9 cellular contexts compared by ENCODE assay signal in the genomic region with DNA sequence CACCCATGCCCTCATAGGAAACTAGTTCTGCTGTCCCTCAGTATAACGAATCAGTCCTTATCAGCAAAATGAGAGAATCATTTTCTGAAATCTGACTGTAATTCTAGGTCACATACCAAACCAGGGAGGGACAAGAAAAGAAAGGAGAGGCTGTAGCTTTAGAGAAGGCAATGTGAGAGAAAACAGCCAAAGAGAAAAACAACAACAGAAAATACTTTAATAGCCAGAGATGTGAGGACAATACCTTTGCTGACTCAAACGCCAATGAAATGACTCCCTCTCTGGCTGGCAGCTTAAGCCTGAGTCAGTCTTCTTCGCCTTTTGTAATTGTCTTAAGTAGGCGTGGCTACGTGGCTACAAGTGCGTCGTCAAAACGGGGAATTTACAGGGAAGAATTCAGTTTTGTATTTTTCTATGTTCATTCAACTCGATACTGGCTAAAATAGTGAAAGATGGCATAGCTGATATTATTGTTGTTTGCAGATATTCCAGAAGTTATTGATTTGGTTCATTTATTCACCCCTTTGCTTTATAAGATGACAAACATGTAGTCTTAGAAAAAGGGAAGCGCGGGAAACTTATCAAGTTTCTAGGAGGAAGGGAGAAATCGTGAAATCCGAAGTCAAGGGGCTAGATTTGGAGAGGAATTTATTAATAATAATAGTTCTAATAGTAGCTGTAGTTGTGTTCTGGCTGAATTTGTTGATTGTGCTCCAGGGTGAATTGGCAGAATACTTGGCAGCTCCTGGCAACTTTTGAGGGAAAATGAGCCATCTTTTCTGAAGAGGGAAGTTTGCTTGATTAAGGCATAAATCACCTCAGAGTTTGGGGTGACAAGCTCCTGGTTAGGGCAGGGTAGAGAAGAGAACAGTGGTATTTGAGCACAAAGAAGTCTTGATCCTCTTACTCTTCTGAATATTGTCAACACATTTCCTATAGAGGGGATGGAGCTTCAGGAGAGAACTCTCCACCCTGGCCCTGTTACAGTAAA. TPM values are rescaled to one million over a fixed set of nuclear protein-coding genes. Genes with fewer than 3 reads are reported as not detected.
A peak's percentile ranks its signal among the peaks of the same experiment; 100 is the strongest.
DNase-seq lines count a peak whose midpoint lies in the region; ATAC-seq and TF ChIP-seq lines count a peak whose summit lies in the region.
"Had no signal": no experiment of that assay in that cellular context is flagged by ENCODE, and none has a peak within 500 bp of the region (broad histone marks: within the 10 kb centered on the region; RNA-seq: fewer than 3 reads in every experiment).

A gene with protein sequence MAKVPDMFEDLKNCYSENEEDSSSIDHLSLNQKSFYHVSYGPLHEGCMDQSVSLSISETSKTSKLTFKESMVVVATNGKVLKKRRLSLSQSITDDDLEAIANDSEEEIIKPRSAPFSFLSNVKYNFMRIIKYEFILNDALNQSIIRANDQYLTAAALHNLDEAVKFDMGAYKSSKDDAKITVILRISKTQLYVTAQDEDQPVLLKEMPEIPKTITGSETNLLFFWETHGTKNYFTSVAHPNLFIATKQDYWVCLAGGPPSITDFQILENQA (minus strand): TSS at position 295 of the 991 bp plus-strand sequence. CDS start 723 bp downstream, outside the sequence.

- H3K27me3 ChIP-seq in SJSA1 (replicated peaks) (no peaks in the 10 kb centered on the region), foreskin keratinocyte (no peaks in the 10 kb centered on the region), Caco-2 (replicated peaks; ENCODE audit: control insufficient read depth, insufficient read depth, low read length) (no peaks in the 10 kb centered on the region)

- no peaks in the 10 kb centered on the region for H3K9me3 Mint-ChIP-seq in activated naive CD4-positive, alpha-beta T cell treated with anti-CD3 and anti-CD28 coated beads for 36 hours
- no peaks in the 10 kb centered on the region for H3K9me3 Mint-ChIP-seq in activated naive CD4-positive, alpha-beta T cell treated with anti-CD3 and anti-CD28 coated beads, Interleukin-2, amount 10 ng/mL, durations not matched to agents 7 days and 5 days
- H3K9me3 Mint-ChIP-seq in type B pancreatic cell (no peaks in the 10 kb centered on the region), Caco-2 (ENCODE audit: unreplicated experiment) (no peaks in the 10 kb centered on the region)

- DNase-seq in activated naive CD4-positive, alpha-beta T cell treated with anti-CD3 and anti-CD28 coated beads for 36 hours, result peak; percentile 38
- no peak for DNase-seq in activated naive CD4-positive, alpha-beta T cell treated with anti-CD3 and anti-CD28 coated beads, Interleukin-2, amount 10 ng/mL, durations not matched to agents 7 days and 5 days
- DNase-seq in SJSA1 (ENCODE audit: low read depth in 1 of 2, low spot score in 2 of 2) (peak; percentile 71 to 73), foreskin keratinocyte (peak; percentile 80 to 90), type B pancreatic cell (ENCODE audit: extremely low spot score, unreplicated experiment) (no peak), Caco-2 (no peak), NCI-H510A treated with DMSO at 0.1 percent for 48 hours (lab: John Stamatoyannopoulos, UW) (no peak)
- DNase-seq: activated CD4-positive, CD25-positive, alpha-beta regulatory T cell treated with anti-CD3 and anti-CD28 coated beads, Interleukin-2, amount 50 U/mL, for 72 hours had no signal

- peaks cover 33% of the 10 kb centered on the region for H3K4me1 ChIP-seq in SJSA1 (replicated peaks)
- H3K4me1 ChIP-seq in foreskin keratinocyte, result peaks cover 24% of the 10 kb centered on the region
- H3K4me1 ChIP-seq in Caco-2, result no peaks in the 10 kb centered on the region

- CTCF ChIA-PET in activated naive CD4-positive, alpha-beta T cell treated with anti-CD3 and anti-CD28 coated beads for 36 hours (lab: Charles Lee), result interaction anchor here (1.0 to 2.0 kb wide), 3 partner anchors 31 to 158 kb away, joined by 3 to 5 read pairs (median 3); no protein-coding TSS in a partner anchor
- CTCF ChIA-PET in activated naive CD4-positive, alpha-beta T cell treated with anti-CD3 and anti-CD28 coated beads, Interleukin-2, amount 10 ng/mL, durations not matched to agents 7 days and 5 days (lab: Charles Lee), result interaction anchor here (0.8 to 1.9 kb wide), 3 partner anchors 27 to 175 kb away, joined by 3 to 5 read pairs (median 4); no protein-coding TSS in a partner anchor
- CTCF ChIA-PET in Caco-2 (lab: Charles Lee), result no interaction called here

- H3K9me3 ChIP-seq in SJSA1 (replicated peaks) (0 out of 2 replicates have a peak, but pooled peaks cover 3% of the 10 kb centered on the region), Caco-2 (no peaks in the 10 kb centered on the region)

- H3K4me3 Mint-ChIP-seq in activated naive CD4-positive, alpha-beta T cell treated with anti-CD3 and anti-CD28 coated beads for 36 hours, result no peak within 1 kb of the TSS
- H3K4me3 Mint-ChIP-seq in activated naive CD4-positive, alpha-beta T cell treated with anti-CD3 and anti-CD28 coated beads, Interleukin-2, amount 10 ng/mL, durations not matched to agents 7 days and 5 days, result no peak within 1 kb of the TSS
- peak within 1 kb of the TSS; percentile 69 for H3K4me3 Mint-ChIP-seq in type B pancreatic cell
- no peak within 1 kb of the TSS for H3K4me3 Mint-ChIP-seq in Caco-2 (ENCODE audit: unreplicated experiment)

- TF ChIP-seq CTCF in foreskin keratinocyte (conservative IDR thresholded peaks at IDR 0.05) (no peak), type B pancreatic cell (conservative IDR thresholded peaks at IDR 0.05) (no peak), Caco-2 (IDR thresholded peaks at IDR 0.05; ENCODE audit: insufficient read depth in 1 of 2, low read depth in 1 of 2, low read length in 1 of 2, severe bottlenecking in 1 of 2, unreplicated experiment in 1 of 2) (no peak)

- no TSS peak for BruUV-seq in Caco-2 (replicated peaks; lab: Mats Ljungman, UMichigan)

- POLR2A ChIA-PET in Caco-2 (lab: Charles Lee), result no interaction called here

- ATAC-seq in foreskin keratinocyte (peak; percentile 81), HG02840 (IDR thresholded peaks at IDR 0.05; ENCODE audit: low FRiP score, unreplicated experiment) (no peak)

- intact Hi-C loops in activated naive CD4-positive, alpha-beta T cell treated with anti-CD3 and anti-CD28 coated beads for 36 hours (cut with micrococcal nuclease), result loop anchor here (5.0 kb wide), 1 partner anchor 38 kb away; no protein-coding TSS in a partner anchor
- intact Hi-C loops in Caco-2 (cut with micrococcal nuclease; ENCODE audit: unreplicated experiment), result no loop called here

- H3K27ac ChIP-seq in SJSA1, result peak within 1 kb of the TSS; percentile 42
- H3K27ac ChIP-seq in foreskin keratinocyte, result peak within 1 kb of the TSS; percentile 95

- peaks cover 6% of the 10 kb centered on the region for H3K27me3 Mint-ChIP-seq in activated naive CD4-positive, alpha-beta T cell treated with anti-CD3 and anti-CD28 coated beads for 36 hours (ENCODE audit: low read depth)
- peaks cover 7% of the 10 kb centered on the region for H3K27me3 Mint-ChIP-seq in activated naive CD4-positive, alpha-beta T cell treated with anti-CD3 and anti-CD28 coated beads, Interleukin-2, amount 10 ng/mL, durations not matched to agents 7 days and 5 days
- H3K27me3 Mint-ChIP-seq in type B pancreatic cell (no peaks in the 10 kb centered on the region), Caco-2 (ENCODE audit: insufficient read depth, unreplicated experiment) (no peaks in the 10 kb centered on the region)

- no peaks in the 10 kb centered on the region for H3K36me3 ChIP-seq in SJSA1
- H3K36me3 ChIP-seq in Caco-2 (ENCODE audit: control insufficient read depth, insufficient read depth, low read length), result no peaks in the 10 kb centered on the region

- H3K27ac Mint-ChIP-seq in activated naive CD4-positive, alpha-beta T cell treated with anti-CD3 and anti-CD28 coated beads for 36 hours, result no peak within 1 kb of the TSS
- H3K27ac Mint-ChIP-seq in activated naive CD4-positive, alpha-beta T cell treated with anti-CD3 and anti-CD28 coated beads, Interleukin-2, amount 10 ng/mL, durations not matched to agents 7 days and 5 days, result no peak within 1 kb of the TSS
- H3K27ac Mint-ChIP-seq in type B pancreatic cell, result peak within 1 kb of the TSS; percentile 91
- H3K27ac Mint-ChIP-seq in Caco-2 (ENCODE audit: unreplicated experiment), result no peak within 1 kb of the TSS

- H3K4me1 Mint-ChIP-seq in activated naive CD4-positive, alpha-beta T cell treated with anti-CD3 and anti-CD28 coated beads for 36 hours (ENCODE audit: low read depth), result peaks cover 3% of the 10 kb centered on the region
- no peaks in the 10 kb centered on the region for H3K4me1 Mint-ChIP-seq in activated naive CD4-positive, alpha-beta T cell treated with anti-CD3 and anti-CD28 coated beads, Interleukin-2, amount 10 ng/mL, durations not matched to agents 7 days and 5 days
- H3K4me1 Mint-ChIP-seq in type B pancreatic cell (ENCODE audit: unreplicated experiment) (peaks cover 17% of the 10 kb centered on the region), Caco-2 (ENCODE audit: low read depth, unreplicated experiment) (no peaks in the 10 kb centered on the region)

- no peak within 1 kb of the TSS for H3K4me3 ChIP-seq in SJSA1
- no peak within 1 kb of the TSS for H3K4me3 ChIP-seq in Caco-2 (ENCODE audit: low read depth, low read length)

- H3K36me3 Mint-ChIP-seq in activated naive CD4-positive, alpha-beta T cell treated with anti-CD3 and anti-CD28 coated beads for 36 hours (ENCODE audit: low read depth), result no peaks in the 10 kb centered on the region
- H3K36me3 Mint-ChIP-seq in activated naive CD4-positive, alpha-beta T cell treated with anti-CD3 and anti-CD28 coated beads, Interleukin-2, amount 10 ng/mL, durations not matched to agents 7 days and 5 days, result no peaks in the 10 kb centered on the region
- H3K36me3 Mint-ChIP-seq in type B pancreatic cell (peaks cover 3% of the 10 kb centered on the region), Caco-2 (ENCODE audit: insufficient read depth, unreplicated experiment) (no peaks in the 10 kb centered on the region)

RNA-seq across cellular contexts. Expression of the gene that starts here (rescaled TPM):
- under 1 TPM; 0.17 to 0.29 TPM for total RNA-seq in activated naive CD4-positive, alpha-beta T cell treated with anti-CD3 and anti-CD28 coated beads for 36 hours
- 0.16 and 1.5 TPM in 2 replicates for total RNA-seq in SJSA1 (2014; rRNA removed; shearing (Covaris generic))
- 263 and 311 TPM in 2 replicates for total RNA-seq in foreskin keratinocyte
- 156 and 231 TPM in 2 replicates for polyA plus RNA-seq in foreskin keratinocyte
- 0.60 and 1.6 TPM in 2 replicates for total RNA-seq in type B pancreatic cell (ENCODE audit: low replicate concordance)
- total RNA-seq in Caco-2 (2022), result not detected in 2 replicates

Comparison
In these comparisons a context has a peak if more than half of its experiments do, and no peak if none do; other contexts are left out.
1. RNA of the gene that starts here (total RNA-seq): 263 to 311 TPM in foreskin keratinocyte; 0.16 to 1.5 TPM in SJSA1, 0.60 to 1.6 TPM in type B pancreatic cell, 0.17 to 0.29 TPM in activated naive CD4-positive, alpha-beta T cell treated with anti-CD3 and anti-CD28 coated beads for 36 hours and not detected in Caco-2; every median in the first group is over 100 times any median in the second.
2. Peak in DNase-seq in activated naive CD4-positive, alpha-beta T cell treated with anti-CD3 and anti-CD28 coated beads for 36 hours; RNA of the gene not detected or under 1 TPM.
3. DNase-seq: peak in SJSA1 (2 of 2) and foreskin keratinocyte (2 of 2); none in activated naive CD4-positive, alpha-beta T cell treated with anti-CD3 and anti-CD28 coated beads, Interleukin-2, amount 10 ng/mL, durations not matched to agents 7 days and 5 days (single experiment), type B pancreatic cell (single experiment), Caco-2 (0 of 2) and NCI-H510A treated with DMSO at 0.1 percent for 48 hours (single experiment).